ENCODE assay signal across 25 cellular contexts in the genomic region with DNA sequence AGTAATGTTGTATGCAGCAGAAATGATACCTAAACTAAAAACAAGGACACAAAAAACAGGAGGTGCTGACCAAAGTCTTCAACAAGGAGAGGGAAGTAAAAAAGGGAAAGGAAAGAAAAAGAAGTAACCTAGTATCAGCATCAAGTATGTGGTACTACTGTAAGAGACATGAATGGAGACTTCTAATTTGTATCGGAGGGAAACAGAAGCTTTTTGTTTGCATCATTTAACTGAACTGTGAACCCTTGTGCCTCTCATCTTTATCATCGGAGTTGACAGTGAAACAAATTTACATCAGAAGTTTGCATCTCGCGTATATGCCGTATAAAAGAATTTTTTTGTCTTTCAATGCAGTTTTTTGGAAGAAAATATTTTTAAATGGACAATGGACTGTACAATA. TPM values are rescaled to one million over a fixed set of nuclear protein-coding genes. Genes with fewer than 3 reads are reported as not detected.
A peak's percentile ranks its signal among the peaks of the same experiment; 100 is the strongest.
DNase-seq lines count a peak whose midpoint lies in the region; ATAC-seq and TF ChIP-seq lines count a peak whose summit lies in the region.
"Had no signal": no experiment of that assay in that cellular context is flagged by ENCODE, and none has a peak within 500 bp of the region (broad histone marks: within the 10 kb centered on the region; RNA-seq: fewer than 3 reads in every experiment).

No MANE protein-coding gene starts in this region.

- no peak overlapping the region for H3K4me3 ChIP-seq in CD4-positive, alpha-beta memory T cell (ENCODE audit: low read length in 2 of 2)
- H3K4me3 ChIP-seq: uterus had no signal

- TF ChIP-seq CTCF in GM13977 (IDR thresholded peaks at IDR 0.05; ENCODE audit: extremely low read depth, insufficient read depth, missing control alignments) = no peak

- H3K36me3 Mint-ChIP-seq in activated CD4-positive, alpha-beta T cell treated with anti-CD3 and anti-CD28 coated beads, Interleukin-2, amount 10 ng/mL, durations not matched to agents 7 days and 5 days (ENCODE audit: low read depth) = peaks cover 62% of the 10 kb centered on the region
- H3K36me3 Mint-ChIP-seq in CD4-positive, alpha-beta memory T cell = peaks cover 40 to 74% of the 10 kb centered on the region in 2 donors
- peaks cover 70% of the 10 kb centered on the region for H3K36me3 Mint-ChIP-seq in activated CD8-positive, alpha-beta T cell treated with anti-CD3 and anti-CD28 coated beads, Interleukin-2, amount 10 ng/mL, durations not matched to agents 7 days and 5 days (ENCODE audit: low read depth)

- H3K4me1 Mint-ChIP-seq in activated CD4-positive, alpha-beta T cell treated with anti-CD3 and anti-CD28 coated beads, Interleukin-2, amount 10 ng/mL, durations not matched to agents 7 days and 5 days = peaks cover 65% of the 10 kb centered on the region
- H3K4me1 Mint-ChIP-seq in CD4-positive, alpha-beta memory T cell = peaks cover 29 to 53% (median 42%) of the 10 kb centered on the region in 4 donors
- peaks cover 59% of the 10 kb centered on the region for H3K4me1 Mint-ChIP-seq in activated CD8-positive, alpha-beta T cell treated with anti-CD3 and anti-CD28 coated beads, Interleukin-2, amount 10 ng/mL, durations not matched to agents 7 days and 5 days (ENCODE audit: low read depth)

- H3K27me3 Mint-ChIP-seq in activated CD4-positive, alpha-beta T cell treated with anti-CD3 and anti-CD28 coated beads, Interleukin-2, amount 10 ng/mL, durations not matched to agents 7 days and 5 days = no peaks in the 10 kb centered on the region
- H3K27me3 Mint-ChIP-seq in CD4-positive, alpha-beta memory T cell = no peaks in the 10 kb centered on the region
- H3K27me3 Mint-ChIP-seq in activated CD8-positive, alpha-beta T cell treated with anti-CD3 and anti-CD28 coated beads, Interleukin-2, amount 10 ng/mL, durations not matched to agents 7 days and 5 days (ENCODE audit: low read depth) = no peaks in the 10 kb centered on the region

- H3K4me1 ChIP-seq in CD4-positive, alpha-beta memory T cell (ENCODE audit: insufficient read depth, low read length) = peaks cover 45% of the 10 kb centered on the region
- H3K4me1 ChIP-seq: Caco-2 had no signal

- in situ Hi-C loops in GM13977 (cut with MboI; ENCODE audit: low pct_unique_long_range_greater_than_20kb, low sequenced_read_pairs, unreplicated experiment) = no loop called here

- no peak overlapping the region for H3K27ac ChIP-seq in CD4-positive, alpha-beta memory T cell (ENCODE audit: low read depth, low read length)
- H3K27ac ChIP-seq: neutrophil, uterus had no signal

- no peaks in the 10 kb centered on the region for H3K9me3 Mint-ChIP-seq in activated CD4-positive, alpha-beta T cell treated with anti-CD3 and anti-CD28 coated beads, Interleukin-2, amount 10 ng/mL, durations not matched to agents 7 days and 5 days
- no peaks in the 10 kb centered on the region for H3K9me3 Mint-ChIP-seq in CD4-positive, alpha-beta memory T cell
- H3K9me3 Mint-ChIP-seq in activated CD8-positive, alpha-beta T cell treated with anti-CD3 and anti-CD28 coated beads, Interleukin-2, amount 10 ng/mL, durations not matched to agents 7 days and 5 days (ENCODE audit: insufficient read depth) = no peaks in the 10 kb centered on the region
- H3K9me3 Mint-ChIP-seq: H9 had no signal

- POLR2A ChIA-PET in activated CD4-positive, alpha-beta T cell treated with anti-CD3 and anti-CD28 coated beads, Interleukin-2, amount 10 ng/mL, durations not matched to agents 7 days and 5 days (lab: Charles Lee) = interaction anchor here (0.7 kb wide), 1 partner anchor 695 kb away, joined by 3 read pairs; no protein-coding TSS in a partner anchor
- POLR2A ChIA-PET in CD4-positive, alpha-beta memory T cell (lab: Charles Lee; ENCODE audit: partially characterized antibody) = no interaction called here
- POLR2A ChIA-PET in activated CD8-positive, alpha-beta T cell treated with anti-CD3 and anti-CD28 coated beads, Interleukin-2, amount 10 ng/mL, durations not matched to agents 7 days and 5 days (lab: Charles Lee) = no interaction called here

- peak overlapping the region; percentile 19 for H3K27ac Mint-ChIP-seq in activated CD4-positive, alpha-beta T cell treated with anti-CD3 and anti-CD28 coated beads, Interleukin-2, amount 10 ng/mL, durations not matched to agents 7 days and 5 days
- H3K27ac Mint-ChIP-seq in CD4-positive, alpha-beta memory T cell = peak overlapping the region in 6 of 7 donors; percentile 11 to 82 (median 51)
- H3K27ac Mint-ChIP-seq in activated CD8-positive, alpha-beta T cell treated with anti-CD3 and anti-CD28 coated beads, Interleukin-2, amount 10 ng/mL, durations not matched to agents 7 days and 5 days = peak overlapping the region; percentile 64
- H3K27ac Mint-ChIP-seq: H9 had no signal

- H3K4me3 Mint-ChIP-seq in activated CD4-positive, alpha-beta T cell treated with anti-CD3 and anti-CD28 coated beads, Interleukin-2, amount 10 ng/mL, durations not matched to agents 7 days and 5 days = no peak overlapping the region
- H3K4me3 Mint-ChIP-seq in CD4-positive, alpha-beta memory T cell = no peak overlapping the region
- no peak overlapping the region for H3K4me3 Mint-ChIP-seq in activated CD8-positive, alpha-beta T cell treated with anti-CD3 and anti-CD28 coated beads, Interleukin-2, amount 10 ng/mL, durations not matched to agents 7 days and 5 days
- H3K4me3 Mint-ChIP-seq: H9 had no signal

- no peaks in the 10 kb centered on the region for H3K27me3 ChIP-seq in CD4-positive, alpha-beta memory T cell (ENCODE audit: insufficient read depth, low read length)
- H3K27me3 ChIP-seq: neutrophil, uterus had no signal

- intact Hi-C loops in CD4-positive, alpha-beta memory T cell (cut with micrococcal nuclease) = no loop called here

- CTCF ChIA-PET in activated CD4-positive, alpha-beta T cell treated with anti-CD3 and anti-CD28 coated beads, Interleukin-2, amount 10 ng/mL, durations not matched to agents 7 days and 5 days (lab: Charles Lee) = interaction anchor here (0.9 to 1.7 kb wide), 5 partner anchors 8 to 22 kb away, joined by 3 to 5 read pairs (median 3); no protein-coding TSS in a partner anchor
- CTCF ChIA-PET in CD4-positive, alpha-beta memory T cell (lab: Charles Lee; ENCODE audit: partially characterized antibody) = interaction anchor here (1.0 to 1.5 kb wide), 3 partner anchors 19 to 55 kb away, joined by 3 to 7 read pairs (median 5); no protein-coding TSS in a partner anchor
- CTCF ChIA-PET in activated CD8-positive, alpha-beta T cell treated with anti-CD3 and anti-CD28 coated beads, Interleukin-2, amount 10 ng/mL, durations not matched to agents 7 days and 5 days (lab: Charles Lee) = interaction anchor here (1.0 to 4.9 kb wide), 5 partner anchors 13 to 129 kb away, joined by 3 to 22 read pairs (median 6); a partner anchor contains a TSS

- no peak for DNase-seq in activated CD4-positive, alpha-beta T cell treated with anti-CD3 and anti-CD28 coated beads, Interleukin-2, amount 10 ng/mL, durations not matched to agents 7 days and 5 days
- DNase-seq in activated CD4-positive, alpha-beta T cell treated with anti-CD3 and anti-CD28 coated beads, Interleukin-2, amount 50 U/mL, for 1 hour = no peak
- no peak for DNase-seq in CD4-positive, alpha-beta memory T cell
- no peak for DNase-seq in activated CD8-positive, alpha-beta T cell treated with anti-CD3 and anti-CD28 coated beads, Interleukin-2, amount 10 ng/mL, durations not matched to agents 7 days and 5 days
- DNase-seq in foreskin melanocyte (peak; percentile 10), GM13977 (ENCODE audit: low spot score) (no peak), NOMO-1 (lab: John Stamatoyannopoulos, UW; ENCODE audit: unreplicated experiment in 2 of 2) (no peak)
- DNase-seq: activated CD4-positive, CD25-positive, alpha-beta regulatory T cell; activated effector memory CD4-positive, alpha-beta T cell treated with anti-CD3 and anti-CD28 coated beads, Interleukin-2, amount 50 U/mL, for 16 hours; aorta; Caco-2; caudate nucleus; DND-41; glutamatergic neuron; H9; KG1; kidney; MM.1S; NCI-H1417 treated with DMSO at 0.1 percent for 48 hours; NCI-H446 treated with DMSO at 0.1 percent for 48 hours; Right ventricle myocardium superior; stimulated activated CD4-positive, alpha-beta T cell treated with anti-CD3 and anti-CD28 coated beads, Interleukin-1b, Interleukin-23, amount 100 ng/mL, for 48 hours; uterus had no signal

- peaks cover 37% of the 10 kb centered on the region for H3K36me3 ChIP-seq in CD4-positive, alpha-beta memory T cell (ENCODE audit: insufficient read depth, low read length)
- H3K36me3 ChIP-seq: uterus had no signal

- no peak for ATAC-seq in activated CD8-positive, alpha-beta T cell treated with anti-CD3 and anti-CD28 coated beads, Interleukin-2, amount 10 ng/mL, durations not matched to agents 7 days and 5 days
- no peak for ATAC-seq in GM18517 (IDR thresholded peaks at IDR 0.05; ENCODE audit: unreplicated experiment)

- no peaks in the 10 kb centered on the region for H3K9me3 ChIP-seq in CD4-positive, alpha-beta memory T cell (ENCODE audit: control insufficient read depth in 1 of 2, low read length in 2 of 2)
- H3K9me3 ChIP-seq: Caco-2, neutrophil, uterus had no signal

RNA-seq across cellular contexts. Expression of a gene that starts 6.3 kb away (rescaled TPM):
- total RNA-seq in activated CD4-positive, alpha-beta T cell treated with anti-CD3 and anti-CD28 coated beads, Interleukin-2, amount 10 ng/mL, durations not matched to agents 7 days and 5 days = 10 to 100 TPM; 51.9 to 64.3 TPM
- 10 to 100 TPM; 51.4 to 54.4 TPM for total RNA-seq in CD4-positive, alpha-beta memory T cell
- 100 to 1,000 TPM; 150 to 163 TPM for polyA plus RNA-seq in CD4-positive, alpha-beta memory T cell
- 10 to 100 TPM; 51.2 to 56.6 TPM for total RNA-seq in activated CD8-positive, alpha-beta T cell treated with anti-CD3 and anti-CD28 coated beads, Interleukin-2, amount 10 ng/mL, durations not matched to agents 7 days and 5 days

RNA-seq across cellular contexts. Expression of a gene that starts 54.6 kb away (rescaled TPM):
- 10 to 100 TPM; 75.1 to 80.3 TPM for total RNA-seq in activated CD4-positive, alpha-beta T cell treated with anti-CD3 and anti-CD28 coated beads, Interleukin-2, amount 10 ng/mL, durations not matched to agents 7 days and 5 days
- 10 to 100 TPM; 55.6 to 61.1 TPM for total RNA-seq in CD4-positive, alpha-beta memory T cell
- 100 to 1,000 TPM; 113 to 117 TPM for polyA plus RNA-seq in CD4-positive, alpha-beta memory T cell
- total RNA-seq in activated CD8-positive, alpha-beta T cell treated with anti-CD3 and anti-CD28 coated beads, Interleukin-2, amount 10 ng/mL, durations not matched to agents 7 days and 5 days = 10 to 100 TPM; 77.6 to 85.0 TPM
